26 cellular contexts compared by ENCODE assay signal in the genomic region with DNA sequence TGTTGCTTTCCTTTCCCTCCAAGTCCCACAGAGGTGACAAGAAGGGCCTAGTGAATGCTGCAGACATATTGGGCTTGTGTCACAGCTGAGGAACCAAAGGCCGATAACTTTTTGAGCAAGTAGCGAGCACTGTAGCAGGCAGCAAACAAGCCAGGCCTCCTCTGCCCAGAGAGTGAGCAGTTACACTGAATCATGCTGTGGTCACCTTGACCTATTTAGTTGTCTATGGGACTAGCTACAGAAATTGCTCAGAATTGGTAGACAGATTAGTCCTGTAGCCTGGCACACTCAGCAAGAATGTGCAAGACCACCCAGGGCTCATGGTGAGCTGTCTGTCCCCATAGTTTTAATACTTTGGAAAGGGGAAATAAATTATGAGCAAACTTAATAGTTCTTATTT.
"Had no signal": no experiment of that assay in that cellular context is flagged by ENCODE, and none has a peak within 500 bp of the region (broad histone marks: within the 10 kb centered on the region; RNA-seq: fewer than 3 reads in every experiment).

No MANE protein-coding gene starts in this region.

- ATAC-seq: activated CD8-positive, alpha-beta T cell treated with anti-CD3 and anti-CD28 coated beads for 36 hours; left cardiac atrium; sciatic nerve; stimulated activated naive B cell treated with anti-CD40 and anti-IgM and Interleukin-4, amounts not matched to agents 10 μg/mL and 1 μg/mL and 100 μg/mL, for 72 hours had no signal

- H3K27me3 ChIP-seq: esophagus squamous epithelium, ovary, transverse colon had no signal

- DNase-seq: activated B cell treated with CpG ODN at 0.5 μM for 24 hours; activated CD4-positive, alpha-beta T cell treated with anti-CD3 and anti-CD28 coated beads, Interleukin-2, amount 50 U/mL, for 1 hour; activated CD8-positive, alpha-beta T cell treated with anti-CD3 and anti-CD28 coated beads for 36 hours; activated effector memory CD4-positive, alpha-beta T cell treated with Interleukin-2 at 50 U/mL for 16 hours; activated naive CD4-positive, alpha-beta T cell treated with Interleukin-2 at 50 U/mL for 16 hours; activated T-cell treated with anti-CD3 and anti-CD28 coated beads, Interleukin-2, amount 50 U/mL, for 72 hours; amniotic stem cell; dermis blood vessel endothelial cell; effector CD4-positive, alpha-beta T cell; esophagus squamous epithelium; foreskin melanocyte; glutamatergic neuron; islet precursor cell; left cardiac atrium; mammary epithelial cell; ovary; stimulated activated CD4-positive, alpha-beta T cell treated with anti-CD3 and anti-CD28 coated beads, Interleukin-4, amount 100 ng/mL, for 24 hours; stimulated activated naive B cell treated with anti-CD40 and anti-IgM and Interleukin-4, amounts not matched to agents 10 μg/mL and 1 μg/mL and 100 μg/mL, for 72 hours; T-helper 2 cell; transverse colon had no signal

- H3K9me3 Mint-ChIP-seq: activated B cell treated with CpG ODN at 0.5 μM for 24 hours; activated CD8-positive, alpha-beta T cell treated with anti-CD3 and anti-CD28 coated beads for 36 hours; activated T-cell treated with anti-CD3 and anti-CD28 coated beads, Interleukin-2, amount 50 U/mL, for 72 hours; central memory CD8-positive, alpha-beta T cell; nephron; stimulated activated naive B cell treated with anti-CD40 and anti-IgM and Interleukin-4, amounts not matched to agents 10 μg/mL and 1 μg/mL and 100 μg/mL, for 72 hours had no signal

- H3K9me3 ChIP-seq: esophagus squamous epithelium, ovary, transverse colon had no signal

- H3K36me3 Mint-ChIP-seq: activated naive CD8-positive, alpha-beta T cell; stimulated activated naive B cell treated with anti-CD40 and anti-IgM and Interleukin-4, amounts not matched to agents 10 μg/mL and 1 μg/mL and 100 μg/mL, for 72 hours had no signal

- H3K4me1 ChIP-seq: esophagus squamous epithelium, transverse colon had no signal

- H3K27ac ChIP-seq: esophagus squamous epithelium, ovary, skin epidermis, transverse colon had no signal

- H3K27ac Mint-ChIP-seq: activated B cell treated with CpG ODN at 0.5 μM for 24 hours; activated CD8-positive, alpha-beta T cell treated with anti-CD3 and anti-CD28 coated beads for 36 hours; activated naive CD8-positive, alpha-beta T cell; activated T-cell treated with anti-CD3 and anti-CD28 coated beads, Interleukin-2, amount 50 U/mL, for 72 hours; nephron; progenitor cell of endocrine pancreas; stimulated activated naive B cell treated with anti-CD40 and anti-IgM and Interleukin-4, amounts not matched to agents 10 μg/mL and 1 μg/mL and 100 μg/mL, for 72 hours had no signal

- H3K4me3 Mint-ChIP-seq: activated B cell treated with CpG ODN at 0.5 μM for 24 hours; activated CD8-positive, alpha-beta T cell treated with anti-CD3 and anti-CD28 coated beads for 36 hours; activated naive CD8-positive, alpha-beta T cell; activated T-cell treated with anti-CD3 and anti-CD28 coated beads, Interleukin-2, amount 50 U/mL, for 72 hours; central memory CD8-positive, alpha-beta T cell; nephron; stimulated activated naive B cell treated with anti-CD40 and anti-IgM and Interleukin-4, amounts not matched to agents 10 μg/mL and 1 μg/mL and 100 μg/mL, for 72 hours had no signal

- H3K4me3 ChIP-seq: esophagus squamous epithelium, ovary, skin epidermis, transverse colon had no signal

- H3K27me3 Mint-ChIP-seq: activated CD8-positive, alpha-beta T cell treated with anti-CD3 and anti-CD28 coated beads for 36 hours; progenitor cell of endocrine pancreas; stimulated activated naive B cell treated with anti-CD40 and anti-IgM and Interleukin-4, amounts not matched to agents 10 μg/mL and 1 μg/mL and 100 μg/mL, for 72 hours had no signal

- H3K4me1 Mint-ChIP-seq: activated B cell treated with CpG ODN at 0.5 μM for 24 hours; central memory CD8-positive, alpha-beta T cell; nephron; stimulated activated naive B cell treated with anti-CD40 and anti-IgM and Interleukin-4, amounts not matched to agents 10 μg/mL and 1 μg/mL and 100 μg/mL, for 72 hours had no signal

- H3K36me3 ChIP-seq: esophagus squamous epithelium, ovary, transverse colon had no signal
